8 cellular contexts compared by ENCODE assay signal in genomic region chr19:12796146-12797071, GRCh38. TPM values are rescaled to one million over a fixed set of nuclear protein-coding genes. Genes with fewer than 3 reads are reported as not detected.
DNase-seq lines count a peak whose midpoint lies in the region; ATAC-seq and TF ChIP-seq lines count a peak whose summit lies in the region.

No MANE protein-coding gene starts in this region.

- intact Hi-C loops in vagina (cut with DNase I) = loop anchor here (1.0 kb wide), 1 partner anchor 18 kb away; no protein-coding TSS in a partner anchor

- H3K9me2 ChIP-seq in Loucy (replicated peaks; ENCODE audit: low read depth, low read length) = no peaks in the 10 kb centered on the region

- H3K9ac ChIP-seq in Loucy (ENCODE audit: low read depth, low read length, poor library complexity, severe bottlenecking) = no peak overlapping the region

- H3K79me2 ChIP-seq in Loucy (ENCODE audit: insufficient read depth, low read length) = peaks cover 39% of the 10 kb centered on the region

- ATAC-seq in HG03175 (IDR thresholded peaks at IDR 0.05; ENCODE audit: unreplicated experiment) = no peak

- H4K20me1 ChIP-seq in Loucy (ENCODE audit: insufficient read depth, low read length, poor library complexity, severe bottlenecking) = peaks cover 15% of the 10 kb centered on the region

- DNase-seq in DMS153 (lab: John Stamatoyannopoulos, UW) = peak; percentile 54
- peak; percentile 22 to 62 (median 51) for DNase-seq in activated naive CD4-positive, alpha-beta T cell (lab: John Stamatoyannopoulos, UW)
- DNase-seq in foreskin melanocyte = peak; percentile 74
- peak in 1 of 2 donors; percentile 90 for DNase-seq in vagina (ENCODE audit: extremely low spot score in 2 of 2)

- H3K4me3 ChIP-seq in Loucy (ENCODE audit: low read length, poor library complexity, severe bottlenecking) = no peak overlapping the region
- H3K4me3 ChIP-seq in neutrophil (ENCODE audit: low read depth in 1 of 2, low read length in 1 of 2) = peak overlapping the region; percentile 47 to 52
- H3K4me3 ChIP-seq in vagina = no peak overlapping the region

- no peaks in the 10 kb centered on the region for H3K9me3 ChIP-seq in Loucy (ENCODE audit: insufficient read depth, low read depth, low read length)
- H3K9me3 ChIP-seq in neutrophil = no peaks in the 10 kb centered on the region
- no peaks in the 10 kb centered on the region for H3K9me3 ChIP-seq in vagina

- H3K36me3 ChIP-seq in Loucy (ENCODE audit: insufficient read depth, low read length) (peaks cover 6% of the 10 kb centered on the region; the same call in 1 of the 2 replicates), neutrophil (peaks cover 8% of the 10 kb centered on the region), vagina (peaks cover 0 to 16% of the 10 kb centered on the region in 2 donors)

- H3K27ac ChIP-seq in neutrophil = peak overlapping the region; percentile 65
- H3K27ac ChIP-seq in vagina = peak overlapping the region; percentile 65

- H3K27me3 ChIP-seq in Loucy (ENCODE audit: insufficient read depth, low read length, poor library complexity, severe bottlenecking) (no peaks in the 10 kb centered on the region), neutrophil (peaks cover 20% of the 10 kb centered on the region), vagina (no peaks in the 10 kb centered on the region)

- H3K4me1 ChIP-seq in Loucy (ENCODE audit: insufficient read depth, low read length, poor library complexity, severe bottlenecking) = peaks cover 38% of the 10 kb centered on the region
- H3K4me1 ChIP-seq in neutrophil (ENCODE audit: control insufficient read depth in 1 of 2, insufficient read depth in 1 of 2, low read depth in 1 of 2, low read length in 1 of 2) = peaks cover 34% of the 10 kb centered on the region in 2 experiments
- peaks cover 38% of the 10 kb centered on the region for H3K4me1 ChIP-seq in vagina

- H3F3A ChIP-seq in Loucy (ENCODE audit: low read depth) = no peaks in the 10 kb centered on the region; the same call in 1 of the 2 replicates

- peak overlapping the region; percentile 11 for H3K4me2 ChIP-seq in Loucy (ENCODE audit: low read depth, low read length, poor library complexity, severe bottlenecking)

- no peak overlapping the region for H2AFZ ChIP-seq in Loucy (ENCODE audit: low read length)

- peak; percentile 89 for TF ChIP-seq CTCF in Loucy (conservative IDR thresholded peaks at IDR 0.05; ENCODE audit: low read length)
- TF ChIP-seq CTCF in neutrophil (IDR thresholded peaks at IDR 0.05) = peak; percentile 96
- TF ChIP-seq CTCF in vagina (IDR thresholded peaks at IDR 0.05) = peak; percentile 95 to 98 (median 96)

- TF ChIP-seq POLR2A in Raji (IDR thresholded peaks at IDR 0.05; ENCODE audit: insufficient read depth, low read depth, low read length) (peak; percentile 40), vagina (IDR thresholded peaks at IDR 0.05) (no peak)

RNA-seq across cellular contexts. Expression of gene JUNB, which starts 5.1 kb away (rescaled TPM):
- 1,161 TPM for total RNA-seq in vagina

RNA-seq across cellular contexts. Expression of gene PRDX2, which starts 5.2 kb away (rescaled TPM):
- 190 TPM for total RNA-seq in vagina

RNA-seq across cellular contexts. Expression of gene THSD8, which starts 5.5 kb away (rescaled TPM):
- total RNA-seq in vagina = not detected

RNA-seq across cellular contexts. Expression of gene RNASEH2A, which starts 10.0 kb away (rescaled TPM):
- total RNA-seq in vagina = 10.8 TPM

RNA-seq across cellular contexts. Expression of gene HOOK2, which starts 21.1 kb away (rescaled TPM):
- total RNA-seq in vagina = 65.6 TPM

Comparison
In these comparisons a context has a peak if more than half of its experiments do, and no peak if none do; other contexts are left out.
1. H3K4me3 ChIP-seq: peak in neutrophil (2 of 2); none in Loucy (single experiment) and vagina (0 of 2).
2. Peak in every context shown above with its lines, with median percentiles within 50 percentile points of each other: CTCF ChIP-seq.